8 cellular contexts compared by ENCODE assay signal in genomic region chr10:79434223-79434687, GRCh38. TPM values are rescaled to one million over a fixed set of nuclear protein-coding genes. Genes with fewer than 3 reads are reported as not detected.
DNase-seq lines count a peak whose midpoint lies in the region; ATAC-seq and TF ChIP-seq lines count a peak whose summit lies in the region.
"Had no signal": no experiment of that assay in that cellular context is flagged by ENCODE, and none has a peak within 500 bp of the region (broad histone marks: within the 10 kb centered on the region; RNA-seq: fewer than 3 reads in every experiment).

No MANE protein-coding gene starts in this region.

- peaks cover 77% of the 10 kb centered on the region for H3K4me1 ChIP-seq in IMR-90 (ENCODE audit: control insufficient read depth, insufficient read depth, low read length)

- no peaks in the 10 kb centered on the region for H3K9me3 Mint-ChIP-seq in activated T-helper 17 cell treated with anti-CD3 and anti-CD28 coated beads, Interleukin-2, amount 50 U/mL, for 72 hours
- H3K9me3 Mint-ChIP-seq in glutamatergic neuron (ENCODE audit: unreplicated experiment) = peaks cover 2% of the 10 kb centered on the region
- H3K9me3 Mint-ChIP-seq in stimulated activated naive CD8-positive, alpha-beta T cell treated with anti-CD3 and anti-CD28 coated beads, Interleukin-15, amount 100 ng/mL, for 72 hours = no peaks in the 10 kb centered on the region

- H4K8ac ChIP-seq in IMR-90 (ENCODE audit: low read depth in 2 of 2, low read length in 2 of 2) = peak overlapping the region; percentile 62 to 76; a peak in 3 of 4 replicates

- H2BK120ac ChIP-seq in IMR-90 (ENCODE audit: low read depth, low read length) = peak overlapping the region; percentile 82

- H3K27me3 ChIP-seq in IMR-90 (ENCODE audit: control insufficient read depth, insufficient read depth, low read length) = no peaks in the 10 kb centered on the region

- no peak overlapping the region for H3K9ac ChIP-seq in IMR-90 (ENCODE audit: low read depth, low read length)

- in situ Hi-C loops in IMR-90 (cut with MboI; ENCODE audit: low sequenced_read_pairs) = no loop called here

- POLR2A ChIA-PET in IMR-90 (lab: Charles Lee; ENCODE audit: unreplicated experiment) = no interaction called here

- no peak overlapping the region for H3K4me3 ChIP-seq in IMR-90 (ENCODE audit: insufficient read depth, low read depth, low read length)

- H3K9me1 ChIP-seq in IMR-90 (ENCODE audit: insufficient read depth, low read length) = peaks cover 52% of the 10 kb centered on the region

- H3K23ac ChIP-seq in IMR-90 (ENCODE audit: low read depth, low read length) = peak overlapping the region; percentile 48; the same call in 1 of the 2 replicates

- CTCF ChIA-PET in IMR-90 (lab: Yijun Ruan, JAX) = no interaction called here

- intact Hi-C loops in IMR-90 (cut with micrococcal nuclease) = no loop called here

- H2BK15ac ChIP-seq in IMR-90 (ENCODE audit: low read depth, low read length) = peak overlapping the region; percentile 80; the same call in 2 of the 3 replicates

- H3K14ac ChIP-seq in IMR-90 (replicated peaks; ENCODE audit: low read depth, low read length) = peak overlapping the region; percentile 34

- peak overlapping the region; percentile 35; the same call in 1 of the 2 replicates for H2BK20ac ChIP-seq in IMR-90 (ENCODE audit: low read depth, low read length)

- no peaks in the 10 kb centered on the region for H3K36me3 Mint-ChIP-seq in activated T-helper 17 cell treated with anti-CD3 and anti-CD28 coated beads, Interleukin-2, amount 50 U/mL, for 72 hours (ENCODE audit: low read depth)
- no peaks in the 10 kb centered on the region for H3K36me3 Mint-ChIP-seq in glutamatergic neuron (ENCODE audit: unreplicated experiment)

- ATAC-seq in IMR-90 (ENCODE audit: low read depth) = no peak
- ATAC-seq in activated T-helper 17 cell treated with anti-CD3 and anti-CD28 coated beads, Interleukin-2, amount 50 U/mL, for 72 hours (replicated peaks) = peak; percentile 97
- peak; percentile 94 for ATAC-seq in stimulated activated naive CD8-positive, alpha-beta T cell treated with anti-CD3 and anti-CD28 coated beads, Interleukin-15, amount 100 ng/mL, for 72 hours

- no peak for TF ChIP-seq RAD21 in IMR-90 (IDR thresholded peaks at IDR 0.05; ENCODE audit: low read length)

- H4K20me1 ChIP-seq in IMR-90 (ENCODE audit: insufficient read depth, low read length) = peaks cover 22% of the 10 kb centered on the region

- peaks cover 71 to 98% of the 10 kb centered on the region in 2 experiments for H3K79me1 ChIP-seq in IMR-90 (ENCODE audit: low read depth in 1 of 2, low read length in 2 of 2)

- peak overlapping the region; percentile 93 for H2AK5ac ChIP-seq in IMR-90 (ENCODE audit: low read depth, low read length)

- TF ChIP-seq POLR2A in IMR-90 (IDR thresholded peaks at IDR 0.05; ENCODE audit: low read depth, low read length) = no peak

- peaks cover 61% of the 10 kb centered on the region for H3K36me3 ChIP-seq in IMR-90 (ENCODE audit: control insufficient read depth, insufficient read depth, low read length)

- H2AK9ac ChIP-seq in IMR-90 (replicated peaks; ENCODE audit: low read depth, low read length, poor library complexity) = peak overlapping the region; percentile 29

- H3K4me3 Mint-ChIP-seq in activated T-helper 17 cell treated with anti-CD3 and anti-CD28 coated beads, Interleukin-2, amount 50 U/mL, for 72 hours = peak overlapping the region; percentile 78
- H3K4me3 Mint-ChIP-seq in glutamatergic neuron (ENCODE audit: unreplicated experiment) = peak overlapping the region; percentile 15
- peak overlapping the region; percentile 67 to 68 for H3K4me3 Mint-ChIP-seq in stimulated activated naive CD8-positive, alpha-beta T cell treated with anti-CD3 and anti-CD28 coated beads, Interleukin-15, amount 100 ng/mL, for 72 hours

- H4K5ac ChIP-seq in IMR-90 (ENCODE audit: low read depth, low read length) = peak overlapping the region; percentile 82

- no peaks in the 10 kb centered on the region for H3K9me3 ChIP-seq in IMR-90 (ENCODE audit: control insufficient read depth, insufficient read depth, low read length)

- H4K91ac ChIP-seq in IMR-90 (ENCODE audit: insufficient read depth, low read depth, low read length) = peak overlapping the region; percentile 79

- no peak overlapping the region for H2AFZ ChIP-seq in IMR-90 (replicated peaks; ENCODE audit: low read length, poor library complexity)

- 100% methylated on average over 1 of the region's 5 CpGs; no CpG with 5 or more reads in 1 of the 2 experiments for WGBS in IMR-90 (ENCODE audit: extremely low coverage in 2 of 2, insufficient read length in 1 of 2), 2 experiments

- DNase-seq in IMR-90 (peak; percentile 63), glutamatergic neuron (no peak), pons (ENCODE audit: low spot score) (no peak), NCI-H524 treated with DMSO at 0.1 percent for 48 hours (lab: John Stamatoyannopoulos, UW) (no peak)
- DNase-seq in stimulated activated naive CD8-positive, alpha-beta T cell treated with anti-CD3 and anti-CD28 coated beads, Interleukin-15, amount 100 ng/mL, for 72 hours = peak; percentile 21 to 54
- no peak for DNase-seq in stimulated activated naive CD4-positive, alpha-beta T cell treated with Interleukin-2 at 50 U/mL for 16 hours (lab: John Stamatoyannopoulos, UW)
- DNase-seq: NCI-H2227 treated with DMSO at 0.1 percent for 48 hours had no signal

- H3K27ac ChIP-seq in IMR-90 (ENCODE audit: insufficient read depth, low read length) = peak overlapping the region; percentile 98

- peak overlapping the region; percentile 98 for H2BK5ac ChIP-seq in IMR-90 (ENCODE audit: low read depth, low read length, poor library complexity, severe bottlenecking)

- no peaks in the 10 kb centered on the region for H3K27me3 Mint-ChIP-seq in activated T-helper 17 cell treated with anti-CD3 and anti-CD28 coated beads, Interleukin-2, amount 50 U/mL, for 72 hours
- H3K27me3 Mint-ChIP-seq in glutamatergic neuron (ENCODE audit: unreplicated experiment) = peaks cover 8% of the 10 kb centered on the region
- H3K27me3 Mint-ChIP-seq in stimulated activated naive CD8-positive, alpha-beta T cell treated with anti-CD3 and anti-CD28 coated beads, Interleukin-15, amount 100 ng/mL, for 72 hours = peaks cover 26% of the 10 kb centered on the region

- peak overlapping the region; percentile 97 for H3K27ac Mint-ChIP-seq in activated T-helper 17 cell treated with anti-CD3 and anti-CD28 coated beads, Interleukin-2, amount 50 U/mL, for 72 hours
- H3K27ac Mint-ChIP-seq in glutamatergic neuron (ENCODE audit: unreplicated experiment) = no peak overlapping the region
- H3K27ac Mint-ChIP-seq in stimulated activated naive CD8-positive, alpha-beta T cell treated with anti-CD3 and anti-CD28 coated beads, Interleukin-15, amount 100 ng/mL, for 72 hours = peak overlapping the region; percentile 69 to 90

- BruUV-seq in IMR-90 (replicated peaks; lab: Mats Ljungman, UMichigan) = no TSS peak

- peak overlapping the region; percentile 97 for H3K4me2 ChIP-seq in IMR-90 (ENCODE audit: low read depth, low read length)

- TF ChIP-seq CTCF in IMR-90 (conservative IDR thresholded peaks at IDR 0.05; ENCODE audit: low read depth, low read length) = no peak
- TF ChIP-seq CTCF in glutamatergic neuron (IDR thresholded peaks at IDR 0.05; ENCODE audit: partially characterized antibody, unreplicated experiment) = no peak

- H3K4me1 Mint-ChIP-seq in activated T-helper 17 cell treated with anti-CD3 and anti-CD28 coated beads, Interleukin-2, amount 50 U/mL, for 72 hours = peaks cover 9% of the 10 kb centered on the region
- peaks cover 31% of the 10 kb centered on the region for H3K4me1 Mint-ChIP-seq in glutamatergic neuron (ENCODE audit: low read depth, unreplicated experiment)
- H3K4me1 Mint-ChIP-seq in stimulated activated naive CD8-positive, alpha-beta T cell treated with anti-CD3 and anti-CD28 coated beads, Interleukin-15, amount 100 ng/mL, for 72 hours = peaks cover 34% of the 10 kb centered on the region

- dilution Hi-C loops in IMR-90 (cut with HindIII; ENCODE audit: low sequenced_read_pairs, unreplicated experiment) = no loop called here

- peak overlapping the region; percentile 31; the same call in 1 of the 2 replicates for H3K56ac ChIP-seq in IMR-90 (ENCODE audit: extremely low read depth, insufficient read depth, low read length)

- peak overlapping the region; percentile 78 for H3K4ac ChIP-seq in IMR-90 (ENCODE audit: low read depth, low read length)

- H3K18ac ChIP-seq in IMR-90 (ENCODE audit: low read depth, low read length) = peak overlapping the region; percentile 90

TF ChIP-seq in IMR-90, 13 proteins besides CTCF, POLR2A, EP300 and RAD21:
- TF ChIP-seq USF2 (IDR thresholded peaks at IDR 0.05; ENCODE audit: low read depth, low read length) (no peak), CEBPB (IDR thresholded peaks at IDR 0.05; ENCODE audit: low read depth, low read length) (no peak), RCOR1 (IDR thresholded peaks at IDR 0.05; ENCODE audit: insufficient replicate concordance, low read length) (peak; percentile 54), BHLHE40 (IDR thresholded peaks at IDR 0.05; ENCODE audit: low read depth, low read length) (0 out of 2 replicates have a peak, but pooled peaks have one; percentile 20), SMC3 (IDR thresholded peaks at IDR 0.05; ENCODE audit: low read depth, low read length) (no peak)

RNA-seq across cellular contexts. Expression of gene ZCCHC24, which starts 11.2 kb away (rescaled TPM):
- total RNA-seq in IMR-90 (2012; rRNA removed) (12.2 and 15.1 TPM in 2 replicates), glutamatergic neuron (ENCODE audit: unreplicated experiment) (3.0 TPM)
- 25.9 and 29.9 TPM in 2 replicates for polyA plus RNA-seq in IMR-90 (2012; rRNA removed)
- polyA plus RNA-seq in IMR-90 (2012; cell fraction: cytosol; rRNA removed) = 19.8 and 29.3 TPM in 2 replicates
- polyA plus RNA-seq in IMR-90 (2012; cell fraction: nucleus; rRNA removed; ENCODE audit: low replicate concordance) = 22.4 and 28.3 TPM in 2 replicates
- total RNA-seq in activated T-helper 17 cell treated with anti-CD3 and anti-CD28 coated beads, Interleukin-2, amount 50 U/mL, for 72 hours = 1 to 10 TPM; 1.3 to 2.6 TPM

Comparison
In these comparisons a context has a peak if more than half of its experiments do, and no peak if none do; other contexts are left out.
1. DNase-seq: peak in IMR-90 (single experiment) and stimulated activated naive CD8-positive, alpha-beta T cell treated with anti-CD3 and anti-CD28 coated beads, Interleukin-15, amount 100 ng/mL, for 72 hours (2 of 2); none in glutamatergic neuron (single experiment), pons (single experiment), stimulated activated naive CD4-positive, alpha-beta T cell treated with Interleukin-2 at 50 U/mL for 16 hours (single experiment) and NCI-H524 treated with DMSO at 0.1 percent for 48 hours (single experiment).
2. H3K4me3 Mint-ChIP-seq: peak in every context shown above with its lines; median percentile 78 in activated T-helper 17 cell treated with anti-CD3 and anti-CD28 coated beads, Interleukin-2, amount 50 U/mL, for 72 hours; 68 in stimulated activated naive CD8-positive, alpha-beta T cell treated with anti-CD3 and anti-CD28 coated beads, Interleukin-15, amount 100 ng/mL, for 72 hours; 15 in glutamatergic neuron.